16 cellular contexts compared by ENCODE assay signal in the genomic region with DNA sequence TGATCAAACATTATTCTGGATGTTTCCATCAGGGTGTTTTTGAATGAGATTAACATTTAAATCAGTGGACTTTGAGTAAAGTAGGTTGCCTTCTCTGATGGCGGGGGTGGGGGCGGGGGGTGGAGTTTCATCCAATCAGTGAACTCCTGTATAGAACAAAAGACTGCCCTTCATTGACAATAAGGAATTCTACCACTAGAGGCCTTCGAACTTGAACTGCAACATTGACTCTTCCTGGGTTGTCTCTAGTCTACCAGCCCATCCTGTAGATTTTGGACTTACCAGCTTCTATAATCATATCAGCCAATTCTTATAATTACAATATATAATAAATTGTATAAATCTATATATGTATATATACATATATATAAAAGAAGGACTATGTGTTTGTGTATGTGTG.
"Had no signal": no experiment of that assay in that cellular context is flagged by ENCODE, and none has a peak within 500 bp of the region (broad histone marks: within the 10 kb centered on the region; RNA-seq: fewer than 3 reads in every experiment).

No MANE protein-coding gene starts in this region.

- H3K9me3 Mint-ChIP-seq: activated CD4-positive, alpha-beta memory T cell treated with anti-CD3 and anti-CD28 coated beads for 36 hours had no signal

- H3K36me3 Mint-ChIP-seq: activated CD4-positive, alpha-beta memory T cell treated with anti-CD3 and anti-CD28 coated beads for 36 hours; activated naive CD8-positive, alpha-beta T cell treated with anti-CD3 and anti-CD28 coated beads for 36 hours; memory B cell; naive thymus-derived CD4-positive, alpha-beta T cell; neural progenitor cell had no signal

- H3K27me3 Mint-ChIP-seq: activated CD4-positive, alpha-beta memory T cell treated with anti-CD3 and anti-CD28 coated beads for 36 hours; activated naive CD8-positive, alpha-beta T cell treated with anti-CD3 and anti-CD28 coated beads for 36 hours; memory B cell; naive thymus-derived CD4-positive, alpha-beta T cell; progenitor cell of endocrine pancreas had no signal

- ATAC-seq: esophagus mucosa; naive thymus-derived CD4-positive, alpha-beta T cell had no signal

- H3K4me1 Mint-ChIP-seq: activated naive CD8-positive, alpha-beta T cell treated with anti-CD3 and anti-CD28 coated beads for 36 hours; memory B cell; naive thymus-derived CD4-positive, alpha-beta T cell had no signal

- H3K4me3 Mint-ChIP-seq: activated CD4-positive, alpha-beta memory T cell treated with anti-CD3 and anti-CD28 coated beads for 36 hours; activated naive CD8-positive, alpha-beta T cell treated with anti-CD3 and anti-CD28 coated beads for 36 hours; activated T-helper 1 cell treated with anti-CD3 and anti-CD28 coated beads, Interleukin-12 subunit alpha, Interleukin-12 subunit beta, Interleukin-2, Interleukin-4 antibody, amounts not matched to agents 30 ng/mL and 10 ng/mL and 1 ng/mL, durations not matched to agents 14 hours and 24 hours and 36 hours; memory B cell; naive thymus-derived CD4-positive, alpha-beta T cell; neural progenitor cell had no signal

- H3K27ac Mint-ChIP-seq: activated CD4-positive, alpha-beta memory T cell treated with anti-CD3 and anti-CD28 coated beads for 36 hours; activated naive CD8-positive, alpha-beta T cell treated with anti-CD3 and anti-CD28 coated beads for 36 hours; activated T-helper 1 cell treated with anti-CD3 and anti-CD28 coated beads, Interleukin-12 subunit alpha, Interleukin-12 subunit beta, Interleukin-2, Interleukin-4 antibody, amounts not matched to agents 30 ng/mL and 10 ng/mL and 1 ng/mL, durations not matched to agents 14 hours and 24 hours and 36 hours; memory B cell; naive thymus-derived CD4-positive, alpha-beta T cell; neural progenitor cell; progenitor cell of endocrine pancreas had no signal

- DNase-seq: activated CD4-positive, alpha-beta memory T cell treated with anti-CD3 and anti-CD28 coated beads for 36 hours; activated CD4-positive, alpha-beta T cell treated with anti-CD3 and anti-CD28 coated beads for 4 hours; activated gamma-delta T cell treated with Interleukin-2 at 50 U/mL for 16 hours; activated naive CD8-positive, alpha-beta T cell treated with anti-CD3 and anti-CD28 coated beads for 36 hours; activated T-cell treated with anti-CD3 and anti-CD28 coated beads for 4 hours; amniotic stem cell; effector CD4-positive, alpha-beta T cell; naive thymus-derived CD4-positive, alpha-beta T cell; stimulated activated CD4-positive, alpha-beta T cell treated with anti-CD3 and anti-CD28 coated beads, Interleukin-2, amount 100 ng/mL, for 24 hours; stimulated activated naive CD4-positive, alpha-beta T cell treated with Interleukin-2 at 50 U/mL for 16 hours; thyroid gland had no signal
